1 cellular context compared by ENCODE assay signal in genomic region chr10:26391701-26392695, GRCh38.
TF ChIP-seq lines count a peak whose summit lies in the region.

No MANE protein-coding gene starts in this region.

TF ChIP-seq in H1, 55 proteins besides CTCF, POLR2A, EP300 and RAD21 (continued from another document):
- TF ChIP-seq SUZ12 (IDR thresholded peaks at IDR 0.05; ENCODE audit: low read length) (peak; percentile 54; the same call in 1 of the 2 replicates), BCL11A (IDR thresholded peaks at IDR 0.05; ENCODE audit: low read depth in 2 of 2, low read length in 2 of 2) (no peak), BACH1 (IDR thresholded peaks at IDR 0.05; ENCODE audit: low read length) (no peak), KDM5A (IDR thresholded peaks at IDR 0.05; ENCODE audit: low read length) (no peak), ZNF274 (IDR thresholded peaks at IDR 0.05; ENCODE audit: borderline replicate concordance, extremely low read depth, low read length) (no peak), CEBPB (IDR thresholded peaks at IDR 0.05; ENCODE audit: low read depth, low read length) (no peak), FOSL1 (IDR thresholded peaks at IDR 0.05; ENCODE audit: insufficient read depth, low read depth, low read length) (no peak), SAP30 (IDR thresholded peaks at IDR 0.05; ENCODE audit: insufficient read depth, insufficient replicate concordance, low read length) (no peak), EZH2 (IDR thresholded peaks at IDR 0.05; ENCODE audit: low read depth, low read length, severe bottlenecking) (peak; percentile 43), MAX (IDR thresholded peaks at IDR 0.05) (peak; percentile 55), EGR1 (IDR thresholded peaks at IDR 0.05; ENCODE audit: borderline replicate concordance, low read depth, low read length) (no peak), POLR2AphosphoS5 (IDR thresholded peaks at IDR 0.05; ENCODE audit: low read depth, low read length) (no peak), JUND (IDR thresholded peaks at IDR 0.05; ENCODE audit: low read length) (no peak), HDAC2 (IDR thresholded peaks at IDR 0.05; ENCODE audit: borderline replicate concordance in 1 of 2, low read depth in 2 of 2, low read length in 2 of 2) (no peak), POU5F1 (IDR thresholded peaks at IDR 0.05; ENCODE audit: low read depth, low read length) (no peak)
- TF ChIP-seq, protein P1, sequence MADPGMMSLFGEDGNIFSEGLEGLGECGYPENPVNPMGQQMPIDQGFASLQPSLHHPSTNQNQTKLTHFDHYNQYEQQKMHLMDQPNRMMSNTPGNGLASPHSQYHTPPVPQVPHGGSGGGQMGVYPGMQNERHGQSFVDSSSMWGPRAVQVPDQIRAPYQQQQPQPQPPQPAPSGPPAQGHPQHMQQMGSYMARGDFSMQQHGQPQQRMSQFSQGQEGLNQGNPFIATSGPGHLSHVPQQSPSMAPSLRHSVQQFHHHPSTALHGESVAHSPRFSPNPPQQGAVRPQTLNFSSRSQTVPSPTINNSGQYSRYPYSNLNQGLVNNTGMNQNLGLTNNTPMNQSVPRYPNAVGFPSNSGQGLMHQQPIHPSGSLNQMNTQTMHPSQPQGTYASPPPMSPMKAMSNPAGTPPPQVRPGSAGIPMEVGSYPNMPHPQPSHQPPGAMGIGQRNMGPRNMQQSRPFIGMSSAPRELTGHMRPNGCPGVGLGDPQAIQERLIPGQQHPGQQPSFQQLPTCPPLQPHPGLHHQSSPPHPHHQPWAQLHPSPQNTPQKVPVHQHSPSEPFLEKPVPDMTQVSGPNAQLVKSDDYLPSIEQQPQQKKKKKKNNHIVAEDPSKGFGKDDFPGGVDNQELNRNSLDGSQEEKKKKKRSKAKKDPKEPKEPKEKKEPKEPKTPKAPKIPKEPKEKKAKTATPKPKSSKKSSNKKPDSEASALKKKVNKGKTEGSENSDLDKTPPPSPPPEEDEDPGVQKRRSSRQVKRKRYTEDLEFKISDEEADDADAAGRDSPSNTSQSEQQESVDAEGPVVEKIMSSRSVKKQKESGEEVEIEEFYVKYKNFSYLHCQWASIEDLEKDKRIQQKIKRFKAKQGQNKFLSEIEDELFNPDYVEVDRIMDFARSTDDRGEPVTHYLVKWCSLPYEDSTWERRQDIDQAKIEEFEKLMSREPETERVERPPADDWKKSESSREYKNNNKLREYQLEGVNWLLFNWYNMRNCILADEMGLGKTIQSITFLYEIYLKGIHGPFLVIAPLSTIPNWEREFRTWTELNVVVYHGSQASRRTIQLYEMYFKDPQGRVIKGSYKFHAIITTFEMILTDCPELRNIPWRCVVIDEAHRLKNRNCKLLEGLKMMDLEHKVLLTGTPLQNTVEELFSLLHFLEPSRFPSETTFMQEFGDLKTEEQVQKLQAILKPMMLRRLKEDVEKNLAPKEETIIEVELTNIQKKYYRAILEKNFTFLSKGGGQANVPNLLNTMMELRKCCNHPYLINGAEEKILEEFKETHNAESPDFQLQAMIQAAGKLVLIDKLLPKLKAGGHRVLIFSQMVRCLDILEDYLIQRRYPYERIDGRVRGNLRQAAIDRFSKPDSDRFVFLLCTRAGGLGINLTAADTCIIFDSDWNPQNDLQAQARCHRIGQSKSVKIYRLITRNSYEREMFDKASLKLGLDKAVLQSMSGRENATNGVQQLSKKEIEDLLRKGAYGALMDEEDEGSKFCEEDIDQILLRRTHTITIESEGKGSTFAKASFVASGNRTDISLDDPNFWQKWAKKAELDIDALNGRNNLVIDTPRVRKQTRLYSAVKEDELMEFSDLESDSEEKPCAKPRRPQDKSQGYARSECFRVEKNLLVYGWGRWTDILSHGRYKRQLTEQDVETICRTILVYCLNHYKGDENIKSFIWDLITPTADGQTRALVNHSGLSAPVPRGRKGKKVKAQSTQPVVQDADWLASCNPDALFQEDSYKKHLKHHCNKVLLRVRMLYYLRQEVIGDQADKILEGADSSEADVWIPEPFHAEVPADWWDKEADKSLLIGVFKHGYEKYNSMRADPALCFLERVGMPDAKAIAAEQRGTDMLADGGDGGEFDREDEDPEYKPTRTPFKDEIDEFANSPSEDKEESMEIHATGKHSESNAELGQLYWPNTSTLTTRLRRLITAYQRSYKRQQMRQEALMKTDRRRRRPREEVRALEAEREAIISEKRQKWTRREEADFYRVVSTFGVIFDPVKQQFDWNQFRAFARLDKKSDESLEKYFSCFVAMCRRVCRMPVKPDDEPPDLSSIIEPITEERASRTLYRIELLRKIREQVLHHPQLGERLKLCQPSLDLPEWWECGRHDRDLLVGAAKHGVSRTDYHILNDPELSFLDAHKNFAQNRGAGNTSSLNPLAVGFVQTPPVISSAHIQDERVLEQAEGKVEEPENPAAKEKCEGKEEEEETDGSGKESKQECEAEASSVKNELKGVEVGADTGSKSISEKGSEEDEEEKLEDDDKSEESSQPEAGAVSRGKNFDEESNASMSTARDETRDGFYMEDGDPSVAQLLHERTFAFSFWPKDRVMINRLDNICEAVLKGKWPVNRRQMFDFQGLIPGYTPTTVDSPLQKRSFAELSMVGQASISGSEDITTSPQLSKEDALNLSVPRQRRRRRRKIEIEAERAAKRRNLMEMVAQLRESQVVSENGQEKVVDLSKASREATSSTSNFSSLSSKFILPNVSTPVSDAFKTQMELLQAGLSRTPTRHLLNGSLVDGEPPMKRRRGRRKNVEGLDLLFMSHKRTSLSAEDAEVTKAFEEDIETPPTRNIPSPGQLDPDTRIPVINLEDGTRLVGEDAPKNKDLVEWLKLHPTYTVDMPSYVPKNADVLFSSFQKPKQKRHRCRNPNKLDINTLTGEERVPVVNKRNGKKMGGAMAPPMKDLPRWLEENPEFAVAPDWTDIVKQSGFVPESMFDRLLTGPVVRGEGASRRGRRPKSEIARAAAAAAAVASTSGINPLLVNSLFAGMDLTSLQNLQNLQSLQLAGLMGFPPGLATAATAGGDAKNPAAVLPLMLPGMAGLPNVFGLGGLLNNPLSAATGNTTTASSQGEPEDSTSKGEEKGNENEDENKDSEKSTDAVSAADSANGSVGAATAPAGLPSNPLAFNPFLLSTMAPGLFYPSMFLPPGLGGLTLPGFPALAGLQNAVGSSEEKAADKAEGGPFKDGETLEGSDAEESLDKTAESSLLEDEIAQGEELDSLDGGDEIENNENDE (IDR thresholded peaks at IDR 0.05; ENCODE audit: insufficient replicate concordance, low read length), result no peak
- TF ChIP-seq, protein P2, sequence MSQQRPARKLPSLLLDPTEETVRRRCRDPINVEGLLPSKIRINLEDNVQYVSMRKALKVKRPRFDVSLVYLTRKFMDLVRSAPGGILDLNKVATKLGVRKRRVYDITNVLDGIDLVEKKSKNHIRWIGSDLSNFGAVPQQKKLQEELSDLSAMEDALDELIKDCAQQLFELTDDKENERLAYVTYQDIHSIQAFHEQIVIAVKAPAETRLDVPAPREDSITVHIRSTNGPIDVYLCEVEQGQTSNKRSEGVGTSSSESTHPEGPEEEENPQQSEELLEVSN (IDR thresholded peaks at IDR 0.05), result peak; percentile 85
